In genomic region chr15:25989327-25989726, GRCh38 we compare ENCODE assay signal across 17 cellular contexts.
DNase-seq lines count a peak whose midpoint lies in the region; ATAC-seq and TF ChIP-seq lines count a peak whose summit lies in the region.
"Had no signal": no experiment of that assay in that cellular context is flagged by ENCODE, and none has a peak within 500 bp of the region (broad histone marks: within the 10 kb centered on the region; RNA-seq: fewer than 3 reads in every experiment).

No MANE protein-coding gene starts in this region.

- H3K36me3 ChIP-seq in GM23338 (ENCODE audit: insufficient read depth) = no peaks in the 10 kb centered on the region
- no peaks in the 10 kb centered on the region for H3K36me3 ChIP-seq in neural progenitor cell
- H3K36me3 ChIP-seq in uterus = no peaks in the 10 kb centered on the region
- H3K36me3 ChIP-seq: HAP-1 had no signal

- no peaks in the 10 kb centered on the region for H3F3A ChIP-seq in GM23338 (replicated peaks; ENCODE audit: low read depth)
- H3F3A ChIP-seq in neural progenitor cell (ENCODE audit: low read depth) = peaks cover 16% of the 10 kb centered on the region

- H2AFZ ChIP-seq in GM23338 (no peak overlapping the region), neural progenitor cell (replicated peaks) (no peak overlapping the region)

- H3K9ac ChIP-seq in neural progenitor cell = no peak overlapping the region

- H3K79me2 ChIP-seq in GM23338 (replicated peaks; ENCODE audit: insufficient read depth) (no peaks in the 10 kb centered on the region), neural progenitor cell (ENCODE audit: low read depth) (no peaks in the 10 kb centered on the region)

- peak; percentile 48; the same call in 2 of the 3 replicates for ATAC-seq in GM23338
- no peak for ATAC-seq in HG03571 (IDR thresholded peaks at IDR 0.05; ENCODE audit: unreplicated experiment)
- ATAC-seq: natural killer cell treated with Interleukin-12 subunit alpha and Interleukin-12 subunit beta and Interleukin-15 and Interleukin-18, amount 100 ng/mL, for 72 hours had no signal

- H3K9me3 ChIP-seq in neural progenitor cell (ENCODE audit: low read depth) (no peaks in the 10 kb centered on the region), uterus (no peaks in the 10 kb centered on the region)
- H3K9me3 ChIP-seq: HAP-1 had no signal

- H3K4me3 Mint-ChIP-seq in GM23338 (no peak overlapping the region), neural progenitor cell (no peak overlapping the region)
- no peak overlapping the region for H3K4me3 Mint-ChIP-seq in activated naive CD8-positive, alpha-beta T cell treated with anti-CD3 and anti-CD28 coated beads for 36 hours
- H3K4me3 Mint-ChIP-seq: activated T-helper 1 cell treated with anti-CD3 and anti-CD28 coated beads, Interleukin-12 subunit alpha, Interleukin-12 subunit beta, Interleukin-2, Interleukin-4 antibody, amounts not matched to agents 30 ng/mL and 10 ng/mL and 1 ng/mL, durations not matched to agents 14 hours and 24 hours and 36 hours; CD4-positive, alpha-beta memory T cell; immature natural killer cell; natural killer cell treated with Interleukin-12 subunit alpha and Interleukin-12 subunit beta and Interleukin-15 and Interleukin-18, amount 100 ng/mL, for 72 hours had no signal

- DNase-seq in NCI-H82 (lab: John Stamatoyannopoulos, UW) (peak; percentile 38), NCI-H82 treated with DMSO at 0.1 percent for 48 hours (lab: John Stamatoyannopoulos, UW; ENCODE audit: unreplicated experiment) (no peak), GM23338 (ENCODE audit: low spot score) (peak; percentile 60), neural progenitor cell (ENCODE audit: low spot score) (no peak), uterus (no peak), LoVo (ENCODE audit: low spot score) (no peak)
- peak; percentile 3 for DNase-seq in activated naive CD8-positive, alpha-beta T cell treated with anti-CD3 and anti-CD28 coated beads for 36 hours
- DNase-seq: 8988T; aorta; CD4-positive, alpha-beta memory T cell; immature natural killer cell; retina; SW 1271 had no signal

- no peak overlapping the region for H3K4me2 ChIP-seq in GM23338
- H3K4me2 ChIP-seq in neural progenitor cell = no peak overlapping the region

- H3K4me1 ChIP-seq in GM23338 (ENCODE audit: insufficient read depth) = 0 out of 2 replicates have a peak, but pooled peaks cover 6% of the 10 kb centered on the region
- H3K4me1 ChIP-seq in neural progenitor cell = peaks cover 27% of the 10 kb centered on the region
- H3K4me1 ChIP-seq in uterus = no peaks in the 10 kb centered on the region

- H3K9me3 Mint-ChIP-seq in GM23338 (peaks cover 5% of the 10 kb centered on the region; the same call in 1 of the 3 replicates), neural progenitor cell (peaks cover 22% of the 10 kb centered on the region)
- H3K9me3 Mint-ChIP-seq in activated naive CD8-positive, alpha-beta T cell treated with anti-CD3 and anti-CD28 coated beads for 36 hours = no peaks in the 10 kb centered on the region
- H3K9me3 Mint-ChIP-seq: activated T-helper 1 cell treated with anti-CD3 and anti-CD28 coated beads, Interleukin-12 subunit alpha, Interleukin-12 subunit beta, Interleukin-2, Interleukin-4 antibody, amounts not matched to agents 30 ng/mL and 10 ng/mL and 1 ng/mL, durations not matched to agents 14 hours and 24 hours and 36 hours; immature natural killer cell; natural killer cell treated with Interleukin-12 subunit alpha and Interleukin-12 subunit beta and Interleukin-15 and Interleukin-18, amount 100 ng/mL, for 72 hours had no signal

- H3K27me3 ChIP-seq in GM23338 (ENCODE audit: insufficient read depth) (no peaks in the 10 kb centered on the region), neural progenitor cell (no peaks in the 10 kb centered on the region), uterus (no peaks in the 10 kb centered on the region)

- H4K20me1 ChIP-seq in GM23338 (replicated peaks; ENCODE audit: insufficient read depth) = no peaks in the 10 kb centered on the region
- H4K20me1 ChIP-seq in neural progenitor cell (ENCODE audit: low read depth) = no peaks in the 10 kb centered on the region

- TF ChIP-seq POLR2A in uterus (IDR thresholded peaks at IDR 0.05) = no peak

- H3K27ac Mint-ChIP-seq in GM23338 = no peak overlapping the region
- H3K27ac Mint-ChIP-seq in activated naive CD8-positive, alpha-beta T cell treated with anti-CD3 and anti-CD28 coated beads for 36 hours = no peak overlapping the region
- no peak overlapping the region for H3K27ac Mint-ChIP-seq in neural progenitor cell
- H3K27ac Mint-ChIP-seq: activated T-helper 1 cell treated with anti-CD3 and anti-CD28 coated beads, Interleukin-12 subunit alpha, Interleukin-12 subunit beta, Interleukin-2, Interleukin-4 antibody, amounts not matched to agents 30 ng/mL and 10 ng/mL and 1 ng/mL, durations not matched to agents 14 hours and 24 hours and 36 hours; CD4-positive, alpha-beta memory T cell; immature natural killer cell; natural killer cell treated with Interleukin-12 subunit alpha and Interleukin-12 subunit beta and Interleukin-15 and Interleukin-18, amount 100 ng/mL, for 72 hours had no signal

- H3K27me3 Mint-ChIP-seq in GM23338 (ENCODE audit: insufficient read depth, low read depth, poor library complexity) (no peaks in the 10 kb centered on the region), neural progenitor cell (ENCODE audit: insufficient read depth, low read depth) (peaks cover 7% of the 10 kb centered on the region)
- H3K27me3 Mint-ChIP-seq in activated naive CD8-positive, alpha-beta T cell treated with anti-CD3 and anti-CD28 coated beads for 36 hours = no peaks in the 10 kb centered on the region

- peak; percentile 65 to 73 for TF ChIP-seq CTCF in GM23338 (conservative IDR thresholded peaks at IDR 0.05; ENCODE audit: low read depth in 2 of 2)
- peak; percentile 13 for TF ChIP-seq CTCF in neural progenitor cell (IDR thresholded peaks at IDR 0.05)
- TF ChIP-seq CTCF in uterus (IDR thresholded peaks at IDR 0.05) = no peak

- H3K4me1 Mint-ChIP-seq in GM23338 = peaks cover 18% of the 10 kb centered on the region
- no peaks in the 10 kb centered on the region for H3K4me1 Mint-ChIP-seq in activated naive CD8-positive, alpha-beta T cell treated with anti-CD3 and anti-CD28 coated beads for 36 hours
- H3K4me1 Mint-ChIP-seq in neural progenitor cell = peaks cover 31% of the 10 kb centered on the region
- H3K4me1 Mint-ChIP-seq: CD4-positive, alpha-beta memory T cell; immature natural killer cell had no signal

- H3K4me3 ChIP-seq in GM23338 = no peak overlapping the region
- no peak overlapping the region for H3K4me3 ChIP-seq in neural progenitor cell
- no peak overlapping the region for H3K4me3 ChIP-seq in uterus
- H3K4me3 ChIP-seq: HAP-1 had no signal

- intact Hi-C loops in uterus (cut with DNase I; ENCODE audit: low total_unique reads) = no loop called here

- H3K27ac ChIP-seq in GM23338 (ENCODE audit: low read depth) (no peak overlapping the region), neural progenitor cell (no peak overlapping the region), uterus (no peak overlapping the region)

- H3K36me3 Mint-ChIP-seq in GM23338 (ENCODE audit: low read depth) = no peaks in the 10 kb centered on the region
- H3K36me3 Mint-ChIP-seq in activated naive CD8-positive, alpha-beta T cell treated with anti-CD3 and anti-CD28 coated beads for 36 hours = no peaks in the 10 kb centered on the region
- peaks cover 5% of the 10 kb centered on the region for H3K36me3 Mint-ChIP-seq in neural progenitor cell
- H3K36me3 Mint-ChIP-seq: CD4-positive, alpha-beta memory T cell; natural killer cell treated with Interleukin-12 subunit alpha and Interleukin-12 subunit beta and Interleukin-15 and Interleukin-18, amount 100 ng/mL, for 72 hours had no signal

- H3K9me2 ChIP-seq in GM23338 (ENCODE audit: insufficient read depth) = peaks cover 8% of the 10 kb centered on the region

TF ChIP-seq in GM23338, 12 proteins besides CTCF, POLR2A, EP300 and RAD21 (continues in another document):
- TF ChIP-seq EZH2phosphoT487 (IDR thresholded peaks at IDR 0.05; ENCODE audit: unreplicated experiment) = no peak

Comparison
In these comparisons a context has a peak if more than half of its experiments do, and no peak if none do; other contexts are left out.
1. DNase-seq: peak in NCI-H82 (single experiment), GM23338 (single experiment) and activated naive CD8-positive, alpha-beta T cell treated with anti-CD3 and anti-CD28 coated beads for 36 hours (single experiment); none in NCI-H82 treated with DMSO at 0.1 percent for 48 hours (single experiment), neural progenitor cell (single experiment), uterus (0 of 2) and LoVo (single experiment).
2. CTCF ChIP-seq: peak in GM23338 (2 of 2) and neural progenitor cell (single experiment); none in uterus (0 of 4).